11 cellular contexts compared by ENCODE assay signal in genomic region chr18:40413160-40413559, GRCh38.
DNase-seq lines count a peak whose midpoint lies in the region; ATAC-seq and TF ChIP-seq lines count a peak whose summit lies in the region.
"Had no signal": no experiment of that assay in that cellular context is flagged by ENCODE, and none has a peak within 500 bp of the region (broad histone marks: within the 10 kb centered on the region; RNA-seq: fewer than 3 reads in every experiment).

No MANE protein-coding gene starts in this region.

- no peaks in the 10 kb centered on the region for H3K79me2 ChIP-seq in neural cell (replicated peaks; ENCODE audit: insufficient read depth, low read length)

- no peaks in the 10 kb centered on the region for H3K4me1 ChIP-seq in CD8-positive, alpha-beta memory T cell (ENCODE audit: insufficient read depth, low read length)

- H3K9ac ChIP-seq in neural cell (ENCODE audit: low read length), result peak overlapping the region; percentile 48

- no peak for ATAC-seq in activated naive CD8-positive, alpha-beta T cell treated with anti-CD3 and anti-CD28 coated beads, Interleukin-2, amount 50 U/mL, for 24 hours

- peak; percentile 75 for TF ChIP-seq EP300 in neural cell (conservative IDR thresholded peaks at IDR 0.05; ENCODE audit: poor library complexity, severe bottlenecking)

- peak; percentile 27 for TF ChIP-seq CTCF in cardiac fibroblast (IDR thresholded peaks at IDR 0.05; ENCODE audit: low read depth, low read length)
- TF ChIP-seq CTCF in neural cell (IDR thresholded peaks at IDR 0.05; ENCODE audit: poor library complexity, severe bottlenecking), result peak; percentile 95

- H3K4me3 Mint-ChIP-seq in activated naive CD8-positive, alpha-beta T cell treated with anti-CD3 and anti-CD28 coated beads, Interleukin-2, amount 50 U/mL, for 24 hours, result no peak overlapping the region
- H3K4me3 Mint-ChIP-seq in CD8-positive, alpha-beta memory T cell, result no peak overlapping the region

- H3K36me3 ChIP-seq in neural cell (ENCODE audit: insufficient read depth, low read length), result no peaks in the 10 kb centered on the region
- H3K36me3 ChIP-seq in CD8-positive, alpha-beta memory T cell (ENCODE audit: insufficient read depth, low read length), result no peaks in the 10 kb centered on the region
- H3K36me3 ChIP-seq: neutrophil had no signal

- H3K9me2 ChIP-seq in neural cell (ENCODE audit: insufficient read depth, low read length), result no peaks in the 10 kb centered on the region

- no peaks in the 10 kb centered on the region for H3K27me3 ChIP-seq in neural cell (ENCODE audit: insufficient read depth, low read depth, low read length)
- H3K27me3 ChIP-seq in CD8-positive, alpha-beta memory T cell (ENCODE audit: insufficient read depth, low read length, poor library complexity, severe bottlenecking), result no peaks in the 10 kb centered on the region
- H3K27me3 ChIP-seq: neutrophil had no signal

- DNase-seq in GM04504 (ENCODE audit: low read depth) (peak; percentile 23), NCI-H2171 (lab: John Stamatoyannopoulos, UW) (peak; percentile 36), cardiac fibroblast (ENCODE audit: low read depth in 2 of 2) (peak; percentile 20 to 32), mesenteric fat pad (ENCODE audit: low spot score) (no peak)
- no peak for DNase-seq in activated naive CD8-positive, alpha-beta T cell treated with anti-CD3 and anti-CD28 coated beads, Interleukin-2, amount 50 U/mL, for 24 hours
- DNase-seq in stimulated activated CD8-positive, alpha-beta memory T cell treated with anti-CD3 and anti-CD28 coated beads, Interleukin-4, amount 100 ng/mL, for 48 hours, result no peak
- DNase-seq in CD8-positive, alpha-beta memory T cell, result no peak
- DNase-seq: activated naive CD4-positive, alpha-beta T cell treated with Interleukin-2 at 50 U/mL for 16 hours; KG1 had no signal

- H3K9me3 Mint-ChIP-seq in activated naive CD8-positive, alpha-beta T cell treated with anti-CD3 and anti-CD28 coated beads, Interleukin-2, amount 50 U/mL, for 24 hours, result peaks cover 18% of the 10 kb centered on the region
- H3K9me3 Mint-ChIP-seq in CD8-positive, alpha-beta memory T cell, result peaks cover 4 to 29% (median 14%) of the 10 kb centered on the region in 5 donors

- H3K27ac Mint-ChIP-seq in activated naive CD8-positive, alpha-beta T cell treated with anti-CD3 and anti-CD28 coated beads, Interleukin-2, amount 50 U/mL, for 24 hours, result no peak overlapping the region
- no peak overlapping the region for H3K27ac Mint-ChIP-seq in CD8-positive, alpha-beta memory T cell

- H3K4me3 ChIP-seq in cardiac fibroblast (replicated peaks in 1 of 2; ENCODE audit: low read depth in 2 of 2, low read length in 2 of 2) (no peak overlapping the region), neural cell (ENCODE audit: low read length) (no peak overlapping the region)
- H3K4me3 ChIP-seq in CD8-positive, alpha-beta memory T cell (ENCODE audit: low read length), result no peak overlapping the region

- no peaks in the 10 kb centered on the region for H3K36me3 Mint-ChIP-seq in activated naive CD8-positive, alpha-beta T cell treated with anti-CD3 and anti-CD28 coated beads, Interleukin-2, amount 50 U/mL, for 24 hours (ENCODE audit: low read depth)
- no peaks in the 10 kb centered on the region for H3K36me3 Mint-ChIP-seq in CD8-positive, alpha-beta memory T cell

- H3K27me3 Mint-ChIP-seq in activated naive CD8-positive, alpha-beta T cell treated with anti-CD3 and anti-CD28 coated beads, Interleukin-2, amount 50 U/mL, for 24 hours, result no peaks in the 10 kb centered on the region
- no peaks in the 10 kb centered on the region for H3K27me3 Mint-ChIP-seq in CD8-positive, alpha-beta memory T cell

- no peaks in the 10 kb centered on the region for H4K20me1 ChIP-seq in neural cell (ENCODE audit: insufficient read depth)

- POLR2A ChIA-PET in CD8-positive, alpha-beta memory T cell (lab: Charles Lee), result no interaction called here

- CTCF ChIA-PET in CD8-positive, alpha-beta memory T cell (lab: Charles Lee), result no interaction called here

- H3K27ac ChIP-seq in neural cell (ENCODE audit: low read length), result peak overlapping the region; percentile 64
- no peak overlapping the region for H3K27ac ChIP-seq in CD8-positive, alpha-beta memory T cell (ENCODE audit: low read depth, low read length)
- H3K27ac ChIP-seq: neutrophil had no signal

- no peaks in the 10 kb centered on the region for H3K4me1 Mint-ChIP-seq in activated naive CD8-positive, alpha-beta T cell treated with anti-CD3 and anti-CD28 coated beads, Interleukin-2, amount 50 U/mL, for 24 hours
- no peaks in the 10 kb centered on the region for H3K4me1 Mint-ChIP-seq in CD8-positive, alpha-beta memory T cell

- no peaks in the 10 kb centered on the region for H3F3A ChIP-seq in neural cell (ENCODE audit: insufficient read depth, low read length, poor library complexity, severe bottlenecking)

- H2AFZ ChIP-seq in neural cell (ENCODE audit: low read depth, low read length), result no peak overlapping the region

- no peaks in the 10 kb centered on the region for H3K9me3 ChIP-seq in neural cell (ENCODE audit: low read length)
- no peaks in the 10 kb centered on the region for H3K9me3 ChIP-seq in CD8-positive, alpha-beta memory T cell (ENCODE audit: low read length)
- H3K9me3 ChIP-seq: neutrophil had no signal

- TF ChIP-seq RAD21 in neural cell (conservative IDR thresholded peaks at IDR 0.05), result peak; percentile 98

- no peak overlapping the region for H3K4me2 ChIP-seq in neural cell (ENCODE audit: low read length)

TF ChIP-seq in neural cell, 6 proteins besides CTCF, POLR2A, EP300 and RAD21:
- TF ChIP-seq, protein P1, sequence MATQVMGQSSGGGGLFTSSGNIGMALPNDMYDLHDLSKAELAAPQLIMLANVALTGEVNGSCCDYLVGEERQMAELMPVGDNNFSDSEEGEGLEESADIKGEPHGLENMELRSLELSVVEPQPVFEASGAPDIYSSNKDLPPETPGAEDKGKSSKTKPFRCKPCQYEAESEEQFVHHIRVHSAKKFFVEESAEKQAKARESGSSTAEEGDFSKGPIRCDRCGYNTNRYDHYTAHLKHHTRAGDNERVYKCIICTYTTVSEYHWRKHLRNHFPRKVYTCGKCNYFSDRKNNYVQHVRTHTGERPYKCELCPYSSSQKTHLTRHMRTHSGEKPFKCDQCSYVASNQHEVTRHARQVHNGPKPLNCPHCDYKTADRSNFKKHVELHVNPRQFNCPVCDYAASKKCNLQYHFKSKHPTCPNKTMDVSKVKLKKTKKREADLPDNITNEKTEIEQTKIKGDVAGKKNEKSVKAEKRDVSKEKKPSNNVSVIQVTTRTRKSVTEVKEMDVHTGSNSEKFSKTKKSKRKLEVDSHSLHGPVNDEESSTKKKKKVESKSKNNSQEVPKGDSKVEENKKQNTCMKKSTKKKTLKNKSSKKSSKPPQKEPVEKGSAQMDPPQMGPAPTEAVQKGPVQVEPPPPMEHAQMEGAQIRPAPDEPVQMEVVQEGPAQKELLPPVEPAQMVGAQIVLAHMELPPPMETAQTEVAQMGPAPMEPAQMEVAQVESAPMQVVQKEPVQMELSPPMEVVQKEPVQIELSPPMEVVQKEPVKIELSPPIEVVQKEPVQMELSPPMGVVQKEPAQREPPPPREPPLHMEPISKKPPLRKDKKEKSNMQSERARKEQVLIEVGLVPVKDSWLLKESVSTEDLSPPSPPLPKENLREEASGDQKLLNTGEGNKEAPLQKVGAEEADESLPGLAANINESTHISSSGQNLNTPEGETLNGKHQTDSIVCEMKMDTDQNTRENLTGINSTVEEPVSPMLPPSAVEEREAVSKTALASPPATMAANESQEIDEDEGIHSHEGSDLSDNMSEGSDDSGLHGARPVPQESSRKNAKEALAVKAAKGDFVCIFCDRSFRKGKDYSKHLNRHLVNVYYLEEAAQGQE (IDR thresholded peaks at IDR 0.05; ENCODE audit: borderline replicate concordance), result no peak
- TF ChIP-seq SMC3 (conservative IDR thresholded peaks at IDR 0.05; ENCODE audit: poor library complexity) (peak; percentile 92), EZH2 (IDR thresholded peaks at IDR 0.05; ENCODE audit: borderline replicate concordance, insufficient read depth, low read length, poor library complexity, severe bottlenecking) (no peak), POLR2AphosphoS5 (IDR thresholded peaks at IDR 0.05) (peak; percentile 69), TAF1 (IDR thresholded peaks at IDR 0.05; ENCODE audit: low read depth) (peak; percentile 14), MXI1 (conservative IDR thresholded peaks at IDR 0.05; ENCODE audit: poor library complexity, severe bottlenecking) (no peak)
TF ChIP-seq in neural cell: peak in this region for 3.

Comparison
In these comparisons a context has a peak if more than half of its experiments do, and no peak if none do; other contexts are left out.
1. DNase-seq: peak in GM04504 (single experiment), NCI-H2171 (single experiment) and cardiac fibroblast (2 of 2); none in activated naive CD8-positive, alpha-beta T cell treated with anti-CD3 and anti-CD28 coated beads, Interleukin-2, amount 50 U/mL, for 24 hours (single experiment), stimulated activated CD8-positive, alpha-beta memory T cell treated with anti-CD3 and anti-CD28 coated beads, Interleukin-4, amount 100 ng/mL, for 48 hours (single experiment), CD8-positive, alpha-beta memory T cell (0 of 5) and mesenteric fat pad (single experiment).